14 cellular contexts compared by ENCODE assay signal in genomic region chr1:25028587-25028909, GRCh38.
DNase-seq lines count a peak whose midpoint lies in the region; ATAC-seq and TF ChIP-seq lines count a peak whose summit lies in the region.
"Had no signal": no experiment of that assay in that cellular context is flagged by ENCODE, and none has a peak within 500 bp of the region (broad histone marks: within the 10 kb centered on the region; RNA-seq: fewer than 3 reads in every experiment).

No MANE protein-coding gene starts in this region.

- H3K27ac Mint-ChIP-seq in activated T-cell treated with anti-CD3 and anti-CD28 coated beads, Interleukin-2, amount 50 U/mL, for 72 hours = peak overlapping the region; percentile 88
- peak overlapping the region; percentile 96 for H3K27ac Mint-ChIP-seq in activated naive CD8-positive, alpha-beta T cell treated with anti-CD3 and anti-CD28 coated beads for 36 hours

- H3K9me3 ChIP-seq in Karpas-422 (ENCODE audit: low read length) (no peaks in the 10 kb centered on the region), neuronal stem cell (replicated peaks in 1 of 2; ENCODE audit: control insufficient read depth in 2 of 2, insufficient read depth in 1 of 2, low read depth in 1 of 2, low read length in 2 of 2) (no peaks in the 10 kb centered on the region), PC-3 (ENCODE audit: low read length) (no peaks in the 10 kb centered on the region)

- H4K20me1 ChIP-seq in Karpas-422 (ENCODE audit: insufficient read depth, low read depth, low read length) = no peaks in the 10 kb centered on the region
- H4K20me1 ChIP-seq in PC-3 (ENCODE audit: low read length) = no peaks in the 10 kb centered on the region

- POLR2A ChIA-PET in PC-3 (lab: Charles Lee; ENCODE audit: unreplicated experiment) = no interaction called here

- H3K79me2 ChIP-seq in Karpas-422 (ENCODE audit: low read length) = no peaks in the 10 kb centered on the region
- no peaks in the 10 kb centered on the region for H3K79me2 ChIP-seq in PC-3 (ENCODE audit: low read length)

- ATAC-seq in activated T-cell treated with anti-CD3 and anti-CD28 coated beads, Interleukin-2, amount 50 U/mL, for 72 hours (replicated peaks in 1 of 2) = no peak
- ATAC-seq in PC-3 (no peak), HG03108 (IDR thresholded peaks at IDR 0.05; ENCODE audit: unreplicated experiment) (no peak)
- ATAC-seq: left ventricle myocardium superior had no signal

- WGBS in neuronal stem cell (ENCODE audit: extremely low coverage in 2 of 2, insufficient read length in 2 of 2, insufficient replicate concordance in 1 of 2), 2 donors = no CpG with 5 or more reads among the region's 12 CpGs

- H3K4me3 ChIP-seq in Karpas-422 (ENCODE audit: low read length) (no peak overlapping the region), neuronal stem cell (ENCODE audit: low read length in 2 of 2) (no peak overlapping the region), PC-3 (ENCODE audit: low read length) (no peak overlapping the region)

- H3K36me3 Mint-ChIP-seq in activated T-cell treated with anti-CD3 and anti-CD28 coated beads, Interleukin-2, amount 50 U/mL, for 72 hours (ENCODE audit: insufficient read depth in 2 of 2) = no peaks in the 10 kb centered on the region
- no peaks in the 10 kb centered on the region for H3K36me3 Mint-ChIP-seq in activated naive CD8-positive, alpha-beta T cell treated with anti-CD3 and anti-CD28 coated beads for 36 hours

- no peak overlapping the region for H2BK12ac ChIP-seq in neuronal stem cell (ENCODE audit: low read length)

- intact Hi-C loops in PC-3 (cut with micrococcal nuclease) = no loop called here

- no TSS peak for BruUV-seq in PC-3 (replicated peaks; lab: Mats Ljungman, UMichigan)

- H3K4me2 ChIP-seq in Karpas-422 (ENCODE audit: low read depth, low read length, poor library complexity, severe bottlenecking) (peak overlapping the region; percentile 45), neuronal stem cell (ENCODE audit: insufficient read depth, low read length, poor library complexity, severe bottlenecking) (no peak overlapping the region), PC-3 (ENCODE audit: low read length) (no peak overlapping the region)

- no peak overlapping the region for H2BK5ac ChIP-seq in neuronal stem cell (ENCODE audit: low read length)

- H3K9ac ChIP-seq in Karpas-422 (ENCODE audit: low read length) = 0 out of 2 replicates have a peak overlapping the region, but pooled peaks have one; percentile 47
- H3K9ac ChIP-seq in neuronal stem cell (ENCODE audit: low read depth, low read length, poor library complexity) = no peak overlapping the region
- H3K9ac ChIP-seq in PC-3 (ENCODE audit: low read length) = no peak overlapping the region

- no peaks in the 10 kb centered on the region for H3K79me1 ChIP-seq in neuronal stem cell (ENCODE audit: low read depth, low read length)

- no peak overlapping the region for H2AFZ ChIP-seq in Karpas-422 (ENCODE audit: low read length)
- H2AFZ ChIP-seq in neuronal stem cell (ENCODE audit: low read length) = no peak overlapping the region
- H2AFZ ChIP-seq in PC-3 (ENCODE audit: low read length) = no peak overlapping the region

- H2BK15ac ChIP-seq in neuronal stem cell (ENCODE audit: low read length) = peak overlapping the region; percentile 73

- no peak overlapping the region for H3K4ac ChIP-seq in neuronal stem cell (ENCODE audit: low read length)

- peak overlapping the region in 1 of 2 donors; percentile 89 for H3K4me3 Mint-ChIP-seq in activated T-cell treated with anti-CD3 and anti-CD28 coated beads, Interleukin-2, amount 50 U/mL, for 72 hours
- peak overlapping the region; percentile 74 for H3K4me3 Mint-ChIP-seq in activated naive CD8-positive, alpha-beta T cell treated with anti-CD3 and anti-CD28 coated beads for 36 hours

- H3K14ac ChIP-seq in neuronal stem cell (ENCODE audit: low read length) = peak overlapping the region; percentile 40

- H2AK5ac ChIP-seq in neuronal stem cell (ENCODE audit: low read depth, low read length) = peak overlapping the region; percentile 81

- peaks cover 56% of the 10 kb centered on the region for H3K4me1 ChIP-seq in Karpas-422 (ENCODE audit: low read length)
- H3K4me1 ChIP-seq in neuronal stem cell (ENCODE audit: control insufficient read depth in 2 of 2, insufficient read depth in 1 of 2, low read depth in 1 of 2, low read length in 2 of 2) = peaks cover 0 to 4% of the 10 kb centered on the region in 2 donors
- peaks cover 21% of the 10 kb centered on the region for H3K4me1 ChIP-seq in PC-3 (ENCODE audit: insufficient read depth, low read length)

- CTCF ChIA-PET in PC-3 (lab: Charles Lee) = no interaction called here

- H3K36me3 ChIP-seq in Karpas-422 (ENCODE audit: insufficient read depth, low read length) (no peaks in the 10 kb centered on the region), neuronal stem cell (replicated peaks in 1 of 2; ENCODE audit: control insufficient read depth in 2 of 2, insufficient read depth in 2 of 2, low read length in 2 of 2) (no peaks in the 10 kb centered on the region), PC-3 (ENCODE audit: low read depth, low read length) (no peaks in the 10 kb centered on the region)

- TF ChIP-seq CTCF in PC-3 (conservative IDR thresholded peaks at IDR 0.05; ENCODE audit: low read depth, low read length) = no peak

- H4K8ac ChIP-seq in neuronal stem cell (ENCODE audit: low read depth, low read length) = no peak overlapping the region

- no peak overlapping the region for H2BK120ac ChIP-seq in neuronal stem cell (ENCODE audit: low read depth, low read length)

- no peaks in the 10 kb centered on the region for H3K27me3 Mint-ChIP-seq in activated T-cell treated with anti-CD3 and anti-CD28 coated beads, Interleukin-2, amount 50 U/mL, for 72 hours (ENCODE audit: low read depth)
- no peaks in the 10 kb centered on the region for H3K27me3 Mint-ChIP-seq in activated naive CD8-positive, alpha-beta T cell treated with anti-CD3 and anti-CD28 coated beads for 36 hours

- no peak overlapping the region for H3K18ac ChIP-seq in neuronal stem cell (ENCODE audit: low read length)

- H3K27me3 ChIP-seq in Karpas-422 (ENCODE audit: low read length) (peaks cover 3% of the 10 kb centered on the region; the same call in 1 of the 2 replicates), neuronal stem cell (ENCODE audit: control insufficient read depth in 3 of 3, insufficient read depth in 3 of 3, low read depth in 1 of 3, low read length in 3 of 3) (peaks cover 0 to 11% (median 0%) of the 10 kb centered on the region in 3 experiments), PC-3 (ENCODE audit: low read length) (no peaks in the 10 kb centered on the region)

- H3K27ac ChIP-seq in Karpas-422 (ENCODE audit: low read length) (no peak overlapping the region), neuronal stem cell (replicated peaks; ENCODE audit: low read length) (no peak overlapping the region), PC-3 (ENCODE audit: low read length) (no peak overlapping the region)

- no peaks in the 10 kb centered on the region for H3K9me3 Mint-ChIP-seq in activated T-cell treated with anti-CD3 and anti-CD28 coated beads, Interleukin-2, amount 50 U/mL, for 72 hours
- peaks cover 4% of the 10 kb centered on the region for H3K9me3 Mint-ChIP-seq in activated naive CD8-positive, alpha-beta T cell treated with anti-CD3 and anti-CD28 coated beads for 36 hours

- H3K9me2 ChIP-seq in Karpas-422 (replicated peaks; ENCODE audit: insufficient read depth, low read length) (no peaks in the 10 kb centered on the region), PC-3 (replicated peaks; ENCODE audit: low read length) (no peaks in the 10 kb centered on the region)

- DNase-seq in activated T-cell treated with anti-CD3 and anti-CD28 coated beads, Interleukin-2, amount 50 U/mL, for 72 hours = no peak
- DNase-seq in activated T-cell treated with anti-CD3 and anti-CD28 coated beads, Interleukin-2, amount 50 U/mL, for 1 hour = no peak
- DNase-seq in Karpas-422 (no peak), neuronal stem cell (ENCODE audit: low spot score) (no peak), retina (no peak), PC-3 (no peak)
- DNase-seq in activated naive CD8-positive, alpha-beta T cell treated with anti-CD3 and anti-CD28 coated beads for 36 hours = no peak
- DNase-seq: amniotic stem cell; cerebellar nuclear complex; left ventricle myocardium superior; NCI-H146; NCI-H446; stimulated activated CD4-positive, alpha-beta T cell treated with anti-CD3 and anti-CD28 coated beads, Interleukin-12 subunit alpha, Interleukin-12 subunit beta, amount 100 ng/mL, for 4 hours had no signal

- H3K4me1 Mint-ChIP-seq in activated T-cell treated with anti-CD3 and anti-CD28 coated beads, Interleukin-2, amount 50 U/mL, for 72 hours (ENCODE audit: low read depth) = no peaks in the 10 kb centered on the region
- peaks cover 94% of the 10 kb centered on the region for H3K4me1 Mint-ChIP-seq in activated naive CD8-positive, alpha-beta T cell treated with anti-CD3 and anti-CD28 coated beads for 36 hours

- H4K91ac ChIP-seq in neuronal stem cell (ENCODE audit: low read depth, low read length, poor library complexity) = no peak overlapping the region

- H3K23ac ChIP-seq in neuronal stem cell (ENCODE audit: low read depth, low read length, poor library complexity) = peak overlapping the region; percentile 19

- H3F3A ChIP-seq in PC-3 (ENCODE audit: low read length, unreplicated experiment) = no peaks in the 10 kb centered on the region
